18 cellular contexts compared by ENCODE assay signal in genomic region chr16:87896924-87897562, GRCh38. TPM values are rescaled to one million over a fixed set of nuclear protein-coding genes. Genes with fewer than 3 reads are reported as not detected.
DNase-seq lines count a peak whose midpoint lies in the region; ATAC-seq and TF ChIP-seq lines count a peak whose summit lies in the region.
"Had no signal": no experiment of that assay in that cellular context is flagged by ENCODE, and none has a peak within 500 bp of the region (broad histone marks: within the 10 kb centered on the region; RNA-seq: fewer than 3 reads in every experiment).

No MANE protein-coding gene starts in this region.

- H3K4me1 Mint-ChIP-seq in activated naive CD4-positive, alpha-beta T cell treated with anti-CD3 and anti-CD28 coated beads for 36 hours (ENCODE audit: low read depth): peaks cover 54% of the 10 kb centered on the region
- H3K4me1 Mint-ChIP-seq in activated CD4-positive, alpha-beta memory T cell treated with anti-CD3 and anti-CD28 coated beads, Interleukin-2, amount 10 ng/mL, durations not matched to agents 7 days and 5 days: peaks cover 56% of the 10 kb centered on the region
- H3K4me1 Mint-ChIP-seq: WTC11 had no signal

- peak overlapping the region; percentile 64 for H3K4me3 Mint-ChIP-seq in activated naive CD4-positive, alpha-beta T cell treated with anti-CD3 and anti-CD28 coated beads for 36 hours
- H3K4me3 Mint-ChIP-seq in activated CD4-positive, alpha-beta memory T cell treated with anti-CD3 and anti-CD28 coated beads, Interleukin-2, amount 10 ng/mL, durations not matched to agents 7 days and 5 days: peak overlapping the region; percentile 69
- H3K4me3 Mint-ChIP-seq: WTC11 had no signal

- no peak for TF ChIP-seq CTCF in stomach (IDR thresholded peaks at IDR 0.05)

- CTCF ChIA-PET in activated naive CD4-positive, alpha-beta T cell treated with anti-CD3 and anti-CD28 coated beads for 36 hours (lab: Charles Lee): interaction anchor here (0.8 to 4.8 kb wide), 6 partner anchors 9 to 60 kb away, joined by 3 to 33 read pairs (median 5); no protein-coding TSS in a partner anchor
- CTCF ChIA-PET in activated CD4-positive, alpha-beta memory T cell treated with anti-CD3 and anti-CD28 coated beads, Interleukin-2, amount 10 ng/mL, durations not matched to agents 7 days and 5 days (lab: Charles Lee): interaction anchor here (1.1 to 4.1 kb wide), 6 partner anchors 12 to 117 kb away, joined by 4 to 61 read pairs (median 14); partner anchors contain the start of gene SLC7A5

- H3K9me3 ChIP-seq in effector memory CD4-positive, alpha-beta T cell (ENCODE audit: control insufficient read depth, low read length): no peaks in the 10 kb centered on the region
- no peaks in the 10 kb centered on the region for H3K9me3 ChIP-seq in stomach
- H3K9me3 ChIP-seq: breast epithelium, thyroid gland had no signal

- POLR2A ChIA-PET in activated CD4-positive, alpha-beta memory T cell treated with anti-CD3 and anti-CD28 coated beads, Interleukin-2, amount 10 ng/mL, durations not matched to agents 7 days and 5 days (lab: Charles Lee): interaction anchor here (1.2 to 5.1 kb wide), 9 partner anchors 9 to 132 kb away, joined by 3 to 82 read pairs (median 21); partner anchors contain the start of genes BANP, KLHDC4 and SLC7A5

- no peak for DNase-seq in activated naive CD4-positive, alpha-beta T cell treated with anti-CD3 and anti-CD28 coated beads for 36 hours
- DNase-seq in activated naive CD4-positive, alpha-beta T cell (lab: John Stamatoyannopoulos, UW): no peak
- DNase-seq in activated CD4-positive, alpha-beta memory T cell treated with anti-CD3 and anti-CD28 coated beads, Interleukin-2, amount 10 ng/mL, durations not matched to agents 7 days and 5 days: no peak
- DNase-seq in effector memory CD4-positive, alpha-beta T cell: no peak
- DNase-seq in stomach: no peak
- DNase-seq in Right ventricle myocardium inferior (ENCODE audit: missing footprints): no peak
- no peak for DNase-seq in NOMO-1 treated with dmso at 0.1 percent for 144 hours (lab: John Stamatoyannopoulos, UW; ENCODE audit: unreplicated experiment)
- DNase-seq in GOT3 (lab: John Stamatoyannopoulos, UW): no peak
- DNase-seq: effector CD8-positive, alpha-beta T cell; NCI-H187; NCI-H510A treated with DMSO at 0.1 percent for 48 hours; thyroid gland had no signal

- H3K4me1 ChIP-seq in effector memory CD4-positive, alpha-beta T cell (ENCODE audit: control insufficient read depth, insufficient read depth, low read length, poor library complexity, severe bottlenecking): peaks cover 27% of the 10 kb centered on the region
- H3K4me1 ChIP-seq in stomach: peaks cover 0 to 18% (median 4%) of the 10 kb centered on the region in 4 donors
- H3K4me1 ChIP-seq: breast epithelium had no signal

- no peak for ATAC-seq in Right ventricle myocardium inferior
- ATAC-seq: Panc1, WTC11 had no signal

- no peaks in the 10 kb centered on the region for H3K36me3 ChIP-seq in effector memory CD4-positive, alpha-beta T cell (ENCODE audit: control insufficient read depth, insufficient read depth, low read length)
- no peaks in the 10 kb centered on the region for H3K36me3 ChIP-seq in stomach
- H3K36me3 ChIP-seq: breast epithelium, thyroid gland had no signal

- H3K27me3 ChIP-seq in effector memory CD4-positive, alpha-beta T cell (replicated peaks; ENCODE audit: control insufficient read depth, insufficient read depth, low read length, poor library complexity, severe bottlenecking): no peaks in the 10 kb centered on the region
- peaks cover 0 to 5% (median 0%) of the 10 kb centered on the region in 3 donors for H3K27me3 ChIP-seq in stomach
- H3K27me3 ChIP-seq: breast epithelium, thyroid gland had no signal

- peak overlapping the region; percentile 32 for H3K27ac ChIP-seq in effector memory CD4-positive, alpha-beta T cell (ENCODE audit: insufficient read depth, low read length, poor library complexity, severe bottlenecking)
- H3K27ac ChIP-seq in stomach: peak overlapping the region in 3 of 5 donors; percentile 8 to 64 (median 37)
- H3K27ac ChIP-seq: breast epithelium, thyroid gland had no signal

- intact Hi-C loops in activated naive CD4-positive, alpha-beta T cell treated with anti-CD3 and anti-CD28 coated beads for 36 hours (cut with micrococcal nuclease): loop anchor here (2.0 to 5.0 kb wide), 3 partner anchors 54 to 405 kb away; partner anchors contain the start of genes BANP and ZCCHC14
- intact Hi-C loops in stomach (cut with DNase I; ENCODE audit: low total_unique reads) (no loop called here), Right ventricle myocardium inferior (cut with DNase I) (no loop called here)

- TF ChIP-seq EP300 in stomach (IDR thresholded peaks at IDR 0.05): no peak

- H3K27me3 Mint-ChIP-seq in activated naive CD4-positive, alpha-beta T cell treated with anti-CD3 and anti-CD28 coated beads for 36 hours (ENCODE audit: low read depth): no peaks in the 10 kb centered on the region
- H3K27me3 Mint-ChIP-seq in activated CD4-positive, alpha-beta memory T cell treated with anti-CD3 and anti-CD28 coated beads, Interleukin-2, amount 10 ng/mL, durations not matched to agents 7 days and 5 days: no peaks in the 10 kb centered on the region

- no peaks in the 10 kb centered on the region for H3K9me3 Mint-ChIP-seq in activated naive CD4-positive, alpha-beta T cell treated with anti-CD3 and anti-CD28 coated beads for 36 hours
- H3K9me3 Mint-ChIP-seq in activated CD4-positive, alpha-beta memory T cell treated with anti-CD3 and anti-CD28 coated beads, Interleukin-2, amount 10 ng/mL, durations not matched to agents 7 days and 5 days: no peaks in the 10 kb centered on the region
- H3K9me3 Mint-ChIP-seq: WTC11 had no signal

- no peaks in the 10 kb centered on the region for H3K36me3 Mint-ChIP-seq in activated naive CD4-positive, alpha-beta T cell treated with anti-CD3 and anti-CD28 coated beads for 36 hours (ENCODE audit: low read depth)
- H3K36me3 Mint-ChIP-seq in activated CD4-positive, alpha-beta memory T cell treated with anti-CD3 and anti-CD28 coated beads, Interleukin-2, amount 10 ng/mL, durations not matched to agents 7 days and 5 days (ENCODE audit: low read depth): no peaks in the 10 kb centered on the region
- H3K36me3 Mint-ChIP-seq: WTC11 had no signal

- TF ChIP-seq POLR2A in stomach (IDR thresholded peaks at IDR 0.05): no peak

- WGBS in stomach, 5 donors: 77 to 86% (median 84%) methylated on average over 17 of the region's 17 CpGs

- H3K4me3 ChIP-seq in effector memory CD4-positive, alpha-beta T cell (ENCODE audit: insufficient read depth, low read depth, low read length, poor library complexity, severe bottlenecking): no peak overlapping the region
- H3K4me3 ChIP-seq in stomach: no peak overlapping the region
- H3K4me3 ChIP-seq: breast epithelium, thyroid gland had no signal

- peak overlapping the region; percentile 98 for H3K27ac Mint-ChIP-seq in activated naive CD4-positive, alpha-beta T cell treated with anti-CD3 and anti-CD28 coated beads for 36 hours
- peak overlapping the region; percentile 100 for H3K27ac Mint-ChIP-seq in activated CD4-positive, alpha-beta memory T cell treated with anti-CD3 and anti-CD28 coated beads, Interleukin-2, amount 10 ng/mL, durations not matched to agents 7 days and 5 days
- H3K27ac Mint-ChIP-seq: WTC11 had no signal

RNA-seq across cellular contexts. Expression of gene SLC7A5, which starts 27.7 kb away (rescaled TPM):
- total RNA-seq in activated naive CD4-positive, alpha-beta T cell treated with anti-CD3 and anti-CD28 coated beads for 36 hours: 100 to 1,000 TPM; 343 to 346 TPM
- 100 to 1,000 TPM; 178 to 187 TPM for total RNA-seq in activated CD4-positive, alpha-beta memory T cell treated with anti-CD3 and anti-CD28 coated beads, Interleukin-2, amount 10 ng/mL, durations not matched to agents 7 days and 5 days
- total RNA-seq in stomach: 10 to 100 TPM in 3 of 5 donors, 1 to 10 TPM in 2; 1.4 to 24.1 (median 11.0) TPM
- 10 to 100 TPM in 1 of 3 donors, 1 to 10 TPM in 2; 3.5 to 74.8 (median 9.0) TPM for polyA plus RNA-seq in stomach
- total RNA-seq in Right ventricle myocardium inferior: 3.3 TPM

RNA-seq across cellular contexts. Expression of gene CA5A, which starts 39.3 kb away (rescaled TPM):
- not detected for total RNA-seq in activated naive CD4-positive, alpha-beta T cell treated with anti-CD3 and anti-CD28 coated beads for 36 hours
- not detected for total RNA-seq in activated CD4-positive, alpha-beta memory T cell treated with anti-CD3 and anti-CD28 coated beads, Interleukin-2, amount 10 ng/mL, durations not matched to agents 7 days and 5 days
- total RNA-seq in stomach (not detected), Right ventricle myocardium inferior (not detected)
- polyA plus RNA-seq in stomach: not detected
- total RNA-seq: breast epithelium, HT-29, MCF 10A, thyroid gland, WTC11 had no signal
- polyA plus RNA-seq: AG04450 had no signal

RNA-seq across cellular contexts. Expression of gene BANP, which starts 54.2 kb away (rescaled TPM):
- 10 to 100 TPM; 35.1 to 38.6 TPM for total RNA-seq in activated naive CD4-positive, alpha-beta T cell treated with anti-CD3 and anti-CD28 coated beads for 36 hours
- total RNA-seq in activated CD4-positive, alpha-beta memory T cell treated with anti-CD3 and anti-CD28 coated beads, Interleukin-2, amount 10 ng/mL, durations not matched to agents 7 days and 5 days: 10 to 100 TPM; 33.6 to 38.9 TPM
- 100 to 1,000 TPM in 1 of 5 donors, 10 to 100 TPM in 4; 17.4 to 144 (median 71.2) TPM for total RNA-seq in stomach
- 10 to 100 TPM in 1 of 3 donors, 1 to 10 TPM in 2; 6.0 to 10.3 (median 7.5) TPM for polyA plus RNA-seq in stomach
- total RNA-seq in Right ventricle myocardium inferior: 12.8 TPM

Comparison
In these comparisons a context has a peak if more than half of its experiments do, and no peak if none do; other contexts are left out.
1. RNA of gene SLC7A5, which starts 27.7 kb away (total RNA-seq): 343 to 346 TPM in activated naive CD4-positive, alpha-beta T cell treated with anti-CD3 and anti-CD28 coated beads for 36 hours and 178 to 187 TPM in activated CD4-positive, alpha-beta memory T cell treated with anti-CD3 and anti-CD28 coated beads, Interleukin-2, amount 10 ng/mL, durations not matched to agents 7 days and 5 days; 1.4 to 24.1 TPM in stomach and 3.3 TPM in Right ventricle myocardium inferior (single experiment); every median in the first group is over 4 times any median in the second.